Comparison of ENCODE assay signal across 34 cellular contexts in genomic region chr19:14840206-14840605, GRCh38. TPM values are rescaled to one million over a fixed set of nuclear protein-coding genes. Genes with fewer than 3 reads are reported as not detected.
"Had no signal": no experiment of that assay in that cellular context is flagged by ENCODE, and none has a peak within 500 bp of the region (broad histone marks: within the 10 kb centered on the region; RNA-seq: fewer than 3 reads in every experiment).

No MANE protein-coding gene starts in this region.

- H3K27ac Mint-ChIP-seq: activated naive CD4-positive, alpha-beta T cell treated with anti-CD3 and anti-CD28 coated beads, Interleukin-2, amount 50 U/mL, for 72 hours; activated T-cell treated with anti-CD3 and anti-CD28 coated beads, Interleukin-2, amount 50 U/mL, for 72 hours; nephron progenitor cell; stimulated activated effector memory CD8-positive, alpha-beta T cell treated with anti-CD3 and anti-CD28 coated beads, Interleukin-12 subunit alpha, Interleukin-12 subunit beta, amount 100 ng/mL, for 72 hours; stimulated activated naive CD8-positive, alpha-beta T cell treated with anti-CD3 and anti-CD28 coated beads, Interleukin-15, Interleukin-2, amounts not matched to agents 100 ng/mL and 50 ng/mL, for 24 hours; T-helper 1 cell treated with Interleukin-12 subunit alpha and Interleukin-12 subunit beta and Interleukin-4 antibody, amounts not matched to agents 30 μg/mL and 1 μg/mL, for 36 hours had no signal

- H3K4me1 Mint-ChIP-seq: nephron progenitor cell; stimulated activated effector memory CD8-positive, alpha-beta T cell treated with anti-CD3 and anti-CD28 coated beads, Interleukin-12 subunit alpha, Interleukin-12 subunit beta, amount 100 ng/mL, for 72 hours had no signal

- H3K4me3 ChIP-seq: coronary artery, dorsolateral prefrontal cortex, mucosa of descending colon, pancreas, prostate gland, thoracic aorta, uterus had no signal

- DNase-seq: activated CD4-positive, alpha-beta T cell treated with anti-CD3 and anti-CD28 coated beads for 4 hours; activated CD4-positive, alpha-beta T cell treated with anti-CD3 and anti-CD28 coated beads, Interleukin-2, amount 50 U/mL, for 4 hours; activated naive CD4-positive, alpha-beta T cell; activated T-cell treated with anti-CD3 and anti-CD28 coated beads for 4 hours; activated T-cell treated with anti-CD3 and anti-CD28 coated beads, Interleukin-2, amount 50 U/mL, for 72 hours; cerebellar nuclear complex; dorsolateral prefrontal cortex; effector memory CD4-positive, alpha-beta T cell; erythroblast; islet precursor cell; left ventricle myocardium superior; mucosa of descending colon; nephron progenitor cell; pancreas; retina; small intestine; stimulated activated CD4-positive, alpha-beta T cell treated with anti-CD3 and anti-CD28 coated beads, Interleukin-4, amount 100 ng/mL, for 24 hours; T-helper 9 cell; trophoblast cell; uterus had no signal

- H3K36me3 Mint-ChIP-seq: activated naive CD4-positive, alpha-beta T cell treated with anti-CD3 and anti-CD28 coated beads, Interleukin-2, amount 50 U/mL, for 72 hours; stimulated activated effector memory CD8-positive, alpha-beta T cell treated with anti-CD3 and anti-CD28 coated beads, Interleukin-12 subunit alpha, Interleukin-12 subunit beta, amount 100 ng/mL, for 72 hours had no signal

- H3K4me3 Mint-ChIP-seq: activated T-cell treated with anti-CD3 and anti-CD28 coated beads, Interleukin-2, amount 50 U/mL, for 72 hours; nephron progenitor cell; stimulated activated effector memory CD8-positive, alpha-beta T cell treated with anti-CD3 and anti-CD28 coated beads, Interleukin-12 subunit alpha, Interleukin-12 subunit beta, amount 100 ng/mL, for 72 hours; stimulated activated naive CD8-positive, alpha-beta T cell treated with anti-CD3 and anti-CD28 coated beads, Interleukin-15, Interleukin-2, amounts not matched to agents 100 ng/mL and 50 ng/mL, for 24 hours; T-helper 1 cell treated with Interleukin-12 subunit alpha and Interleukin-12 subunit beta and Interleukin-4 antibody, amounts not matched to agents 30 μg/mL and 1 μg/mL, for 36 hours had no signal

- H3K9me3 Mint-ChIP-seq: activated naive CD4-positive, alpha-beta T cell treated with anti-CD3 and anti-CD28 coated beads, Interleukin-2, amount 50 U/mL, for 72 hours; stimulated activated effector memory CD8-positive, alpha-beta T cell treated with anti-CD3 and anti-CD28 coated beads, Interleukin-12 subunit alpha, Interleukin-12 subunit beta, amount 100 ng/mL, for 72 hours; stimulated activated naive CD8-positive, alpha-beta T cell treated with anti-CD3 and anti-CD28 coated beads, Interleukin-15, Interleukin-2, amounts not matched to agents 100 ng/mL and 50 ng/mL, for 24 hours; T-helper 1 cell treated with Interleukin-12 subunit alpha and Interleukin-12 subunit beta and Interleukin-4 antibody, amounts not matched to agents 30 μg/mL and 1 μg/mL, for 36 hours had no signal

- ATAC-seq: activated naive CD4-positive, alpha-beta T cell treated with anti-CD3 and anti-CD28 coated beads, Interleukin-2, amount 50 U/mL, for 72 hours; activated T-cell treated with anti-CD3 and anti-CD28 coated beads, Interleukin-2, amount 50 U/mL, for 72 hours; left ventricle myocardium superior; mucosa of descending colon; pancreas; sciatic nerve; stimulated activated effector memory CD8-positive, alpha-beta T cell treated with anti-CD3 and anti-CD28 coated beads, Interleukin-12 subunit alpha, Interleukin-12 subunit beta, amount 100 ng/mL, for 72 hours had no signal

RNA-seq across cellular contexts. Expression of gene OR7A5, which starts 5.2 kb away (rescaled TPM):
- total RNA-seq: activated naive CD4-positive, alpha-beta T cell treated with anti-CD3 and anti-CD28 coated beads, Interleukin-2, amount 50 U/mL, for 72 hours; activated T-cell treated with anti-CD3 and anti-CD28 coated beads, Interleukin-2, amount 50 U/mL, for 72 hours; bronchial epithelial cell; fibroblast of lung; frontal cortex; left ventricle myocardium superior; lung microvascular endothelial cell; mesenteric fat pad; mucosa of descending colon; pancreas; subcutaneous adipose tissue; thoracic aorta; uterus had no signal

RNA-seq across cellular contexts. Expression of gene OR7C1, which starts 5.2 kb away (rescaled TPM):
- total RNA-seq: activated naive CD4-positive, alpha-beta T cell treated with anti-CD3 and anti-CD28 coated beads, Interleukin-2, amount 50 U/mL, for 72 hours; activated T-cell treated with anti-CD3 and anti-CD28 coated beads, Interleukin-2, amount 50 U/mL, for 72 hours; bronchial epithelial cell; fibroblast of lung; frontal cortex; left ventricle myocardium superior; lung microvascular endothelial cell; mesenteric fat pad; mucosa of descending colon; subcutaneous adipose tissue; thoracic aorta; uterus had no signal

RNA-seq across cellular contexts. Expression of gene OR7A10, which starts 8.5 kb away (rescaled TPM):
- total RNA-seq: activated naive CD4-positive, alpha-beta T cell treated with anti-CD3 and anti-CD28 coated beads, Interleukin-2, amount 50 U/mL, for 72 hours; activated T-cell treated with anti-CD3 and anti-CD28 coated beads, Interleukin-2, amount 50 U/mL, for 72 hours; bronchial epithelial cell; dorsolateral prefrontal cortex; fibroblast of lung; frontal cortex; left ventricle myocardium superior; lung microvascular endothelial cell; mesenteric fat pad; mucosa of descending colon; pancreas; prostate gland; sciatic nerve; subcutaneous adipose tissue; thoracic aorta; uterus had no signal

RNA-seq across cellular contexts. Expression of gene OR7A17, which starts 45.7 kb away (rescaled TPM):
- total RNA-seq: activated naive CD4-positive, alpha-beta T cell treated with anti-CD3 and anti-CD28 coated beads, Interleukin-2, amount 50 U/mL, for 72 hours; activated T-cell treated with anti-CD3 and anti-CD28 coated beads, Interleukin-2, amount 50 U/mL, for 72 hours; bronchial epithelial cell; dorsolateral prefrontal cortex; fibroblast of lung; frontal cortex; left ventricle myocardium superior; lung microvascular endothelial cell; mesenteric fat pad; mucosa of descending colon; pancreas; prostate gland; sciatic nerve; subcutaneous adipose tissue; thoracic aorta; uterus had no signal
